22 cellular contexts compared by ENCODE assay signal in genomic region chr6:15442467-15442866, GRCh38.
A peak's percentile ranks its signal among the peaks of the same experiment; 100 is the strongest.
DNase-seq lines count a peak whose midpoint lies in the region; ATAC-seq and TF ChIP-seq lines count a peak whose summit lies in the region.
"Had no signal": no experiment of that assay in that cellular context is flagged by ENCODE, and none has a peak within 500 bp of the region (broad histone marks: within the 10 kb centered on the region; RNA-seq: fewer than 3 reads in every experiment).

No MANE protein-coding gene starts in this region.

- H3K36me3 Mint-ChIP-seq in endodermal cell (ENCODE audit: low read depth) (no peaks in the 10 kb centered on the region), neural crest cell (ENCODE audit: low read depth) (no peaks in the 10 kb centered on the region)
- H3K36me3 Mint-ChIP-seq: natural killer cell had no signal

- no peak for ATAC-seq in Right ventricle myocardium inferior
- ATAC-seq: natural killer cell; stimulated activated naive CD8-positive, alpha-beta T cell treated with anti-CD3 and anti-CD28 coated beads, Interleukin-15, Interleukin-2, amounts not matched to agents 100 U/mL and 50 U/mL, for 24 hours had no signal

- H4K20me1 ChIP-seq in GM23248 (ENCODE audit: insufficient read depth) = 0 out of 2 replicates have a peak, but pooled peaks cover 4% of the 10 kb centered on the region

- intact Hi-C loops in Right ventricle myocardium inferior (cut with DNase I) = loop anchor here (5.0 kb wide), 1 partner anchor 40 kb away; no protein-coding TSS in a partner anchor

- DNase-seq in GM23248 (no peak), NCI-H69 (lab: John Stamatoyannopoulos, UW) (peak; percentile 42), endodermal cell (no peak), neural crest cell (ENCODE audit: low read depth, low spot score) (no peak), AG08395 (ENCODE audit: low spot score) (no peak), Right ventricle myocardium inferior (ENCODE audit: missing footprints) (no peak), NCI-H1048 (lab: John Stamatoyannopoulos, UW) (no peak)
- DNase-seq: activated CD4-positive, alpha-beta T cell treated with anti-CD3 and anti-CD28 coated beads for 48 hours; activated naive CD8-positive, alpha-beta T cell treated with anti-CD3 and anti-CD28 coated beads, Interleukin-2, amount 10 ng/mL, durations not matched to agents 7 days and 5 days; CD4-positive, alpha-beta T cell; foreskin melanocyte; hippocampal formation; left lung; midbrain; natural killer cell; NCI-H146; NCI-H510A treated with DMSO at 0.1 percent for 48 hours; stimulated activated CD4-positive, alpha-beta T cell treated with anti-CD3 and anti-CD28 coated beads, Interleukin-15, amount 100 ng/mL, for 24 hours; stimulated activated naive CD8-positive, alpha-beta T cell treated with anti-CD3 and anti-CD28 coated beads, Interleukin-15, Interleukin-2, amounts not matched to agents 100 U/mL and 50 U/mL, for 24 hours; T-helper 2 cell had no signal

- H3K27ac ChIP-seq in GM23248 (peak overlapping the region; percentile 34), endodermal cell (ENCODE audit: low read depth, low read length) (peak overlapping the region; percentile 13)
- H3K27ac ChIP-seq: thoracic aorta had no signal

- TF ChIP-seq CTCF in endodermal cell (conservative IDR thresholded peaks at IDR 0.05) (no peak), neural crest cell (conservative IDR thresholded peaks at IDR 0.05) (no peak)

- H3F3A ChIP-seq in GM23248 (ENCODE audit: insufficient read depth) = peaks cover 19% of the 10 kb centered on the region; the same call in 1 of the 2 replicates

- H3K4me3 Mint-ChIP-seq in endodermal cell (no peak overlapping the region), neural crest cell (no peak overlapping the region)
- H3K4me3 Mint-ChIP-seq: activated naive CD8-positive, alpha-beta T cell treated with anti-CD3 and anti-CD28 coated beads, Interleukin-2, amount 10 ng/mL, durations not matched to agents 7 days and 5 days; CD4-positive, alpha-beta T cell; natural killer cell had no signal

- H3K9me3 ChIP-seq in GM23248 (ENCODE audit: low read depth) (no peaks in the 10 kb centered on the region), endodermal cell (ENCODE audit: control insufficient read depth, low read length) (no peaks in the 10 kb centered on the region)
- H3K9me3 ChIP-seq: left lung, MG63, thoracic aorta had no signal

- no peaks in the 10 kb centered on the region for H3K9me2 ChIP-seq in GM23248 (ENCODE audit: insufficient read depth)

- no peak overlapping the region for H2AFZ ChIP-seq in GM23248

- H3K27me3 ChIP-seq in GM23248 (replicated peaks; ENCODE audit: insufficient read depth) (no peaks in the 10 kb centered on the region), endodermal cell (ENCODE audit: control insufficient read depth, insufficient read depth, low read length, poor library complexity, severe bottlenecking) (no peaks in the 10 kb centered on the region)
- H3K27me3 ChIP-seq: left lung, MG63 had no signal

- H3K4me3 ChIP-seq in GM23248 (no peak overlapping the region), endodermal cell (ENCODE audit: low read length) (no peak overlapping the region)
- H3K4me3 ChIP-seq: left lung, MG63, thoracic aorta had no signal

- in situ Hi-C loops in GM23248 (cut with MboI) = no loop called here

- peak overlapping the region; percentile 18 for H3K4me2 ChIP-seq in GM23248 (ENCODE audit: unreplicated experiment)

- H3K9me3 Mint-ChIP-seq in endodermal cell = no peaks in the 10 kb centered on the region
- no peaks in the 10 kb centered on the region for H3K9me3 Mint-ChIP-seq in neural crest cell
- H3K9me3 Mint-ChIP-seq: activated naive CD8-positive, alpha-beta T cell treated with anti-CD3 and anti-CD28 coated beads, Interleukin-2, amount 10 ng/mL, durations not matched to agents 7 days and 5 days; CD4-positive, alpha-beta T cell; natural killer cell had no signal

- no peaks in the 10 kb centered on the region for H3K27me3 Mint-ChIP-seq in endodermal cell (ENCODE audit: insufficient read depth)
- no peaks in the 10 kb centered on the region for H3K27me3 Mint-ChIP-seq in neural crest cell (ENCODE audit: low read depth)
- H3K27me3 Mint-ChIP-seq: activated naive CD8-positive, alpha-beta T cell treated with anti-CD3 and anti-CD28 coated beads, Interleukin-2, amount 10 ng/mL, durations not matched to agents 7 days and 5 days; CD4-positive, alpha-beta T cell had no signal

- H3K36me3 ChIP-seq in GM23248 (ENCODE audit: low read depth) (no peaks in the 10 kb centered on the region), endodermal cell (ENCODE audit: control insufficient read depth, insufficient read depth, low read length) (peaks cover 4% of the 10 kb centered on the region)
- H3K36me3 ChIP-seq: left lung, MG63, thoracic aorta had no signal

- no peak overlapping the region; the same call in 1 of the 2 replicates for H3K9ac ChIP-seq in GM23248
- H3K9ac ChIP-seq in endodermal cell (ENCODE audit: extremely low read depth, low read length, poor library complexity, severe bottlenecking) = no peak overlapping the region

- peak overlapping the region; percentile 5 for H3K27ac Mint-ChIP-seq in endodermal cell
- peak overlapping the region; percentile 68 for H3K27ac Mint-ChIP-seq in neural crest cell (ENCODE audit: unreplicated experiment)
- H3K27ac Mint-ChIP-seq: activated naive CD8-positive, alpha-beta T cell treated with anti-CD3 and anti-CD28 coated beads, Interleukin-2, amount 10 ng/mL, durations not matched to agents 7 days and 5 days; CD4-positive, alpha-beta T cell had no signal

- H3K4me1 ChIP-seq in GM23248 (ENCODE audit: insufficient read depth) = peaks cover 39% of the 10 kb centered on the region
- H3K4me1 ChIP-seq in endodermal cell (ENCODE audit: control insufficient read depth, insufficient read depth, low read length) = peaks cover 37% of the 10 kb centered on the region

- peaks cover 96% of the 10 kb centered on the region for H3K79me2 ChIP-seq in GM23248 (ENCODE audit: insufficient read depth)

- H3K4me1 Mint-ChIP-seq in endodermal cell (peaks cover 90% of the 10 kb centered on the region), neural crest cell (peaks cover 75% of the 10 kb centered on the region)

- WGBS in GM23248 (ENCODE audit: low coverage in 1 of 2, low lambda C conversion rate in 2 of 2, missing lambda C conversion rate in 2 of 2), 2 experiments = 95 to 96% methylated on average over 6 of the region's 6 CpGs
- WGBS in endodermal cell (ENCODE audit: insufficient coverage in 1 of 2, insufficient read length in 1 of 2), 2 experiments = 72 to 84% methylated on average over 4 to 6 of the region's 6 CpGs
